2 cellular contexts compared by ENCODE assay signal in genomic region chr14:95334044-95334443, GRCh38.
TF ChIP-seq lines count a peak whose summit lies in the region.

No MANE protein-coding gene starts in this region.

TF ChIP-seq in HCT116, 20 proteins besides CTCF, POLR2A, EP300 and RAD21:
- TF ChIP-seq CBX3 (IDR thresholded peaks at IDR 0.05; ENCODE audit: low read depth) (no peak), MAX (IDR thresholded peaks at IDR 0.05) (no peak), EZH2phosphoT487 (IDR thresholded peaks at IDR 0.05; ENCODE audit: borderline replicate concordance) (no peak), ZFX (IDR thresholded peaks at IDR 0.05) (no peak), SP1 (IDR thresholded peaks at IDR 0.05; ENCODE audit: low read depth) (no peak), EZH2 (IDR thresholded peaks at IDR 0.05) (no peak), ELF1 (IDR thresholded peaks at IDR 0.05; ENCODE audit: borderline replicate concordance, low read depth) (no peak)

TF ChIP-seq in K562, 482 proteins besides CTCF, POLR2A, EP300 and RAD21:
- TF ChIP-seq SMARCE1 (IDR thresholded peaks at IDR 0.05) (no peak), DNMT1 (IDR thresholded peaks at IDR 0.05) (no peak), SNIP1 (IDR thresholded peaks at IDR 0.05; ENCODE audit: low read depth) (no peak), ZBTB1 (CRISPR knock-in tag; IDR thresholded peaks at IDR 0.05; ENCODE audit: borderline replicate concordance, low read depth) (no peak), NFATC3 (IDR thresholded peaks at IDR 0.05) (no peak), USF1 (CRISPR knock-in tag; IDR thresholded peaks at IDR 0.05) (no peak), GABPA (tag; conservative IDR thresholded peaks at IDR 0.05; ENCODE audit: low read depth) (no peak), CBX3 (IDR thresholded peaks at IDR 0.05; ENCODE audit: borderline replicate concordance in 1 of 2, low read length in 2 of 2) (no peak), NFIX (CRISPR knock-in tag; IDR thresholded peaks at IDR 0.05; ENCODE audit: low read depth) (no peak), IRF2 (CRISPR knock-in tag; IDR thresholded peaks at IDR 0.05) (no peak), CCNT2 (IDR thresholded peaks at IDR 0.05; ENCODE audit: borderline replicate concordance, extremely low read depth, insufficient read length, low read depth, low read length) (no peak), MCM2 (IDR thresholded peaks at IDR 0.05; ENCODE audit: low read depth) (no peak), ZNF780A (CRISPR knock-in tag; IDR thresholded peaks at IDR 0.05) (no peak), MEF2A (IDR thresholded peaks at IDR 0.05; ENCODE audit: control insufficient read depth, low read depth, low read length) (no peak), PKNOX1 (IDR thresholded peaks at IDR 0.05) (no peak), ARHGAP35 (IDR thresholded peaks at IDR 0.05; ENCODE audit: partially characterized antibody) (no peak), HDGF (IDR thresholded peaks at IDR 0.05) (no peak)
- TF ChIP-seq, protein P1, sequence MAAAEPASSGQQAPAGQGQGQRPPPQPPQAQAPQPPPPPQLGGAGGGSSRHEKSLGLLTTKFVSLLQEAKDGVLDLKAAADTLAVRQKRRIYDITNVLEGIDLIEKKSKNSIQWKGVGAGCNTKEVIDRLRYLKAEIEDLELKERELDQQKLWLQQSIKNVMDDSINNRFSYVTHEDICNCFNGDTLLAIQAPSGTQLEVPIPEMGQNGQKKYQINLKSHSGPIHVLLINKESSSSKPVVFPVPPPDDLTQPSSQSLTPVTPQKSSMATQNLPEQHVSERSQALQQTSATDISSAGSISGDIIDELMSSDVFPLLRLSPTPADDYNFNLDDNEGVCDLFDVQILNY (CRISPR knock-in tag; IDR thresholded peaks at IDR 0.05) = no peak
